In the genomic region with DNA sequence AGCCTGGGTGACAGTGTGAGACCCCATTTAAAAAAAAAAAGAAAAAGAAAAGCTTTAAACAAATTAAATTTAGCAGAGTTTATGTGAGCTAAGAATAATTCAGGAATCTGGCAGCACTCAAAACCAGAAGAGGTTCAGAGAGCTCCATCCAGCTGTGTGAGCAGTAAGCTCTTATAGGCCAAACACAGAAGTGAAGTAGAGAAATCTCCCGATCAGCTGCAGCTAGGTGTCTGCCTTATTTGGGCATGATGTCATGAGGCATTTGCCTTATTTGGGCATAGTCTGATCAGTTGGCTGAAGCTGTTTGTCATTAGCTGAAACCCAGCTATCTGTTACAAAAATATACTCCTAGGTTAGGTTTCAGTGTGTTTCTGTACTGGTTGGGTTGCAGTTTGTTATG, we compare ENCODE assay signal across 12 cellular contexts. TPM values are rescaled to one million over a fixed set of nuclear protein-coding genes. Genes with fewer than 3 reads are reported as not detected.
DNase-seq lines count a peak whose midpoint lies in the region; ATAC-seq, FAIRE-seq and TF ChIP-seq lines count a peak whose summit lies in the region.
"Had no signal": no experiment of that assay in that cellular context is flagged by ENCODE, and none has a peak within 500 bp of the region (broad histone marks: within the 10 kb centered on the region; RNA-seq: fewer than 3 reads in every experiment).

No MANE protein-coding gene starts in this region.

- no peak overlapping the region for H3K4me2 ChIP-seq in OCI-LY7 (ENCODE audit: low read length)

- H2AFZ ChIP-seq in OCI-LY7 (ENCODE audit: low read length) = no peak overlapping the region

- ATAC-seq in HG02623 (IDR thresholded peaks at IDR 0.05; ENCODE audit: unreplicated experiment) = peak; percentile 41
- peak; percentile 43 for ATAC-seq in HG03575 (IDR thresholded peaks at IDR 0.05; ENCODE audit: extremely low read depth, insufficient number of reproducible peaks, low FRiP score, unreplicated experiment)
- ATAC-seq: left cardiac atrium had no signal

- peak; percentile 85 for DNase-seq in GM12864 (ENCODE audit: low read depth)
- no peak for DNase-seq in GM19239 (ENCODE audit: insufficient read length, low spot score)
- DNase-seq in OCI-LY7 (ENCODE audit: low spot score) = no peak
- no peak for DNase-seq in posterior cingulate gyrus
- no peak for DNase-seq in GDM1 (lab: John Stamatoyannopoulos, UW)
- no peak for DNase-seq in stimulated activated CD4-positive, alpha-beta T cell treated with anti-CD3 and anti-CD28 coated beads, Interleukin-1b, Interleukin-23, amount 100 ng/mL, for 48 hours
- DNase-seq: activated B cell treated with CpG ODN at 0.5 μM for 24 hours, left cardiac atrium, NCI-H1694 treated with DMSO at 0.1 percent for 48 hours had no signal

- intact Hi-C loops in OCI-LY7 (cut with micrococcal nuclease; ENCODE audit: unreplicated experiment) = no loop called here
- intact Hi-C loops in posterior cingulate gyrus (cut with DNase I) = no loop called here

- peak; percentile 95 for FAIRE-seq in GM19239 (lab: Jason Lieb, UNC)

- no peaks in the 10 kb centered on the region for H4K20me1 ChIP-seq in OCI-LY7 (ENCODE audit: insufficient read depth, low read length)

- H3K9me2 ChIP-seq in OCI-LY7 (ENCODE audit: insufficient read depth, low read length) = no peaks in the 10 kb centered on the region

- POLR2A ChIA-PET in OCI-LY7 (lab: Charles Lee) = interaction anchor here (0.7 to 1.2 kb wide), 2 partner anchors 14 to 20 kb away, joined by 3 read pairs; no protein-coding TSS in a partner anchor

- BruUV-seq in OCI-LY7 (replicated peaks; lab: Mats Ljungman, UMichigan) = no TSS peak

- H3K4me1 ChIP-seq in OCI-LY7 (ENCODE audit: insufficient read depth, low read length, poor library complexity, severe bottlenecking) = no peaks in the 10 kb centered on the region

- H3K4me3 ChIP-seq in GM12864 (ENCODE audit: low read depth, low read length) (no peak overlapping the region), OCI-LY7 (ENCODE audit: low read depth, low read length, poor library complexity, severe bottlenecking) (no peak overlapping the region)

- TF ChIP-seq CTCF in GM12864 (IDR thresholded peaks at IDR 0.05; ENCODE audit: low read depth, low read length, missing control alignments) (no peak), OCI-LY7 (conservative IDR thresholded peaks at IDR 0.05; ENCODE audit: low read length) (no peak)

- CTCF ChIA-PET in OCI-LY7 (lab: Charles Lee; ENCODE audit: unreplicated experiment) = no interaction called here

- no peaks in the 10 kb centered on the region for H3K9me3 ChIP-seq in OCI-LY7 (ENCODE audit: low read length)

- no peaks in the 10 kb centered on the region for H3K79me2 ChIP-seq in OCI-LY7 (ENCODE audit: insufficient read depth, low read depth, low read length)

- H3K36me3 ChIP-seq in OCI-LY7 (ENCODE audit: insufficient read depth, low read length) = no peaks in the 10 kb centered on the region

- H3K27ac ChIP-seq in OCI-LY7 (ENCODE audit: low read depth, low read length, poor library complexity, severe bottlenecking) = no peak overlapping the region

RNA-seq across cellular contexts. Expression of a gene that starts 8.2 kb away (rescaled TPM):
- total RNA-seq in OCI-LY7 (2014; rRNA removed; shearing (Covaris generic)) = not detected in 2 replicates
- total RNA-seq in OCI-LY7 (2022) = not detected in 2 replicates
- total RNA-seq: activated B cell treated with CpG ODN at 0.5 μM for 24 hours, left cardiac atrium, osteoblast had no signal

RNA-seq across cellular contexts. Expression of a gene that starts 20.3 kb away (rescaled TPM):
- not detected in 2 replicates for total RNA-seq in OCI-LY7 (2014; rRNA removed; shearing (Covaris generic))
- not detected in 2 replicates for total RNA-seq in OCI-LY7 (2022)
- total RNA-seq: activated B cell treated with CpG ODN at 0.5 μM for 24 hours, left cardiac atrium, osteoblast had no signal

RNA-seq across cellular contexts. Expression of a gene that starts 40.4 kb away (rescaled TPM):
- not detected in 2 replicates for total RNA-seq in OCI-LY7 (2014; rRNA removed; shearing (Covaris generic))
- not detected in 2 replicates for total RNA-seq in OCI-LY7 (2022)
- total RNA-seq: activated B cell treated with CpG ODN at 0.5 μM for 24 hours, left cardiac atrium, osteoblast had no signal
